In the genomic region with DNA sequence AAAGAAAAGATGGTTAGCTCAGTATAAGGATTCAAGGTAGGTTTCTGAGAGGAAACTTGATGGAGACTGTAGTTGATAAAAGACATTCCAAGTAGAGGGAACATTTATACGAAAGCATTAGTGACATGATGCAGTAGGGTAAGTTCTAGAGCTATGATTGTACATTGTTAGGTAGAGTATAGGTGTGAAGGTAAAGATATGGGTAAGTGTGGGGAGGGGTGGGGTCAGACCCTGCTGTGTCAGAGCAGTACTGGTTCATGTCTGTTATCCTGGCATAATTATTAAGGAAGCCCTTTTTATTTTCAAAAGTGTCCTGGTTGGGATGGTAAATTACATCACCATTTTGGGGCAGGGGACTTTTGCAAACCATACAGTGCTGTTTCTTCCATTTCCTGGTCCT, we compare ENCODE assay signal across 21 cellular contexts.
A peak's percentile ranks its signal among the peaks of the same experiment; 100 is the strongest.
DNase-seq lines count a peak whose midpoint lies in the region; ATAC-seq, FAIRE-seq and TF ChIP-seq lines count a peak whose summit lies in the region.
"Had no signal": no experiment of that assay in that cellular context is flagged by ENCODE, and none has a peak within 500 bp of the region (broad histone marks: within the 10 kb centered on the region; RNA-seq: fewer than 3 reads in every experiment).

No MANE protein-coding gene starts in this region.

- H3K27me3 Mint-ChIP-seq in astrocyte (ENCODE audit: low read depth, unreplicated experiment) (no peaks in the 10 kb centered on the region), chondrocyte (ENCODE audit: low read depth) (no peaks in the 10 kb centered on the region), osteocyte (ENCODE audit: unreplicated experiment) (no peaks in the 10 kb centered on the region)
- H3K27me3 Mint-ChIP-seq: CD4-positive, alpha-beta memory T cell had no signal

- H3K4me1 ChIP-seq in astrocyte (ENCODE audit: insufficient read depth, low read length) (no peaks in the 10 kb centered on the region), SJCRH30 (no peaks in the 10 kb centered on the region; the same call in 1 of the 2 replicates)
- H3K4me1 ChIP-seq: A549, HAP-1 had no signal

- no peaks in the 10 kb centered on the region for H3K36me3 ChIP-seq in astrocyte (ENCODE audit: insufficient read depth, low read length)
- no peaks in the 10 kb centered on the region for H3K36me3 ChIP-seq in SJCRH30
- H3K36me3 ChIP-seq: HAP-1 had no signal

- H3K4me3 Mint-ChIP-seq in astrocyte (ENCODE audit: unreplicated experiment) (no peak overlapping the region), chondrocyte (ENCODE audit: unreplicated experiment) (no peak overlapping the region), osteocyte (ENCODE audit: unreplicated experiment) (no peak overlapping the region)
- H3K4me3 Mint-ChIP-seq: CD4-positive, alpha-beta memory T cell; HFFc6 had no signal

- peaks cover 29% of the 10 kb centered on the region for H3K4me1 Mint-ChIP-seq in astrocyte (ENCODE audit: low read depth, unreplicated experiment)
- peaks cover 35% of the 10 kb centered on the region for H3K4me1 Mint-ChIP-seq in chondrocyte (ENCODE audit: low read depth)
- peaks cover 26% of the 10 kb centered on the region for H3K4me1 Mint-ChIP-seq in osteocyte (ENCODE audit: unreplicated experiment)
- H3K4me1 Mint-ChIP-seq: CD4-positive, alpha-beta memory T cell had no signal

- no peak overlapping the region for H3K27ac ChIP-seq in astrocyte (ENCODE audit: low read depth, low read length)
- H3K27ac ChIP-seq in SJCRH30: no peak overlapping the region
- H3K27ac ChIP-seq: A549 had no signal

- H3K27ac Mint-ChIP-seq in astrocyte (ENCODE audit: unreplicated experiment): peak overlapping the region; percentile 76
- H3K27ac Mint-ChIP-seq in chondrocyte (ENCODE audit: unreplicated experiment): peak overlapping the region; percentile 33
- peak overlapping the region; percentile 16 for H3K27ac Mint-ChIP-seq in osteocyte (ENCODE audit: unreplicated experiment)
- H3K27ac Mint-ChIP-seq: CD4-positive, alpha-beta memory T cell; HFFc6 had no signal

- H3K9me3 ChIP-seq in astrocyte (ENCODE audit: insufficient read depth, low read depth, low read length) (no peaks in the 10 kb centered on the region), SJCRH30 (replicated peaks) (no peaks in the 10 kb centered on the region)
- H3K9me3 ChIP-seq: A549, HAP-1 had no signal

- H3K27me3 ChIP-seq in astrocyte (ENCODE audit: insufficient read depth, low read length) (no peaks in the 10 kb centered on the region), SJCRH30 (no peaks in the 10 kb centered on the region)

- TF ChIP-seq CTCF in astrocyte (IDR thresholded peaks at IDR 0.05; ENCODE audit: insufficient read depth, low read depth, low read length) (no peak), chondrocyte (IDR thresholded peaks at IDR 0.05) (no peak), osteocyte (IDR thresholded peaks at IDR 0.05) (no peak)

- H3K4me3 ChIP-seq in astrocyte (ENCODE audit: insufficient read depth, low read depth, low read length) (no peak overlapping the region), SJCRH30 (no peak overlapping the region)
- H3K4me3 ChIP-seq: A549, HAP-1 had no signal

- H2AFZ ChIP-seq in astrocyte (ENCODE audit: low read depth, low read length): no peak overlapping the region

- no peak overlapping the region for H3K9ac ChIP-seq in astrocyte (ENCODE audit: low read length)

- no peak for DNase-seq in astrocyte (ENCODE audit: low read depth)
- no peak for DNase-seq in chondrocyte (ENCODE audit: low spot score)
- DNase-seq in osteocyte (ENCODE audit: extremely low spot score, unreplicated experiment): no peak
- DNase-seq in RPMI8226: no peak
- no peak for DNase-seq in SJCRH30
- DNase-seq: 8988T; ACHN; C1 segment of cervical spinal cord; Calu3; CD4-positive, alpha-beta memory T cell; COR-L47; DMS53; DMS79 treated with DMSO at 0.1 percent for 48 hours; GF-D8; GOT3; HFFc6 had no signal

- no peak for FAIRE-seq in astrocyte (lab: Jason Lieb, UNC)
- FAIRE-seq: A549, GM12892, H54 had no signal

- H3K79me2 ChIP-seq in astrocyte (ENCODE audit: insufficient read depth, low read length): no peaks in the 10 kb centered on the region

- H3K9me3 Mint-ChIP-seq in astrocyte (ENCODE audit: unreplicated experiment) (no peaks in the 10 kb centered on the region), chondrocyte (ENCODE audit: low read depth) (no peaks in the 10 kb centered on the region), osteocyte (ENCODE audit: unreplicated experiment) (no peaks in the 10 kb centered on the region)
- H3K9me3 Mint-ChIP-seq: HFFc6 had no signal

- H3K4me2 ChIP-seq in astrocyte (ENCODE audit: low read length): no peak overlapping the region
- H3K4me2 ChIP-seq: A549 had no signal

- no peaks in the 10 kb centered on the region for H3K36me3 Mint-ChIP-seq in astrocyte (ENCODE audit: low read depth, unreplicated experiment)
- peaks cover 2% of the 10 kb centered on the region for H3K36me3 Mint-ChIP-seq in chondrocyte (ENCODE audit: low read depth)
- no peaks in the 10 kb centered on the region for H3K36me3 Mint-ChIP-seq in osteocyte (ENCODE audit: unreplicated experiment)
- H3K36me3 Mint-ChIP-seq: CD4-positive, alpha-beta memory T cell had no signal

- no peak for ATAC-seq in HG03175 (IDR thresholded peaks at IDR 0.05; ENCODE audit: unreplicated experiment)
- ATAC-seq: A549 had no signal

- H4K20me1 ChIP-seq in astrocyte (ENCODE audit: insufficient read depth, low read length): no peaks in the 10 kb centered on the region

Comparison
In these comparisons a context has a peak if more than half of its experiments do, and no peak if none do; other contexts are left out.
1. H3K27ac Mint-ChIP-seq: peak in every context shown above with its lines; median percentile 76 in astrocyte; 33 in chondrocyte; 16 in osteocyte.